11 cellular contexts compared by ENCODE assay signal in the genomic region with DNA sequence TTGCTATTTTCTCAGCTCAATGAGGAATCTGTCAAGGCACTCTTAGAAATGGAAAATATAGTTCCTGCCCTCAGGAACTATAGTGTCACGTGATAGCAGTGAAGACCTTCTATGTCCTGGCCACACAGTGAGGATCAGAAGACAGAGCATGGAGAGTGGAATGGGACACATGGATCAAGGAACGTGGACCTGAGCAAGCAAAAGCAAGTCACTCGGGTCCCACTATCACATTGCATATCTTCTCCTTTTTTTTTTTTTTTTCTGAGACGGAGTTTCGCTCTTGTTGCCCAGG. TPM values are rescaled to one million over a fixed set of nuclear protein-coding genes. Genes with fewer than 3 reads are reported as not detected.
DNase-seq lines count a peak whose midpoint lies in the region; ATAC-seq, FAIRE-seq and TF ChIP-seq lines count a peak whose summit lies in the region.
"Had no signal": no experiment of that assay in that cellular context is flagged by ENCODE, and none has a peak within 500 bp of the region (broad histone marks: within the 10 kb centered on the region; RNA-seq: fewer than 3 reads in every experiment).

No MANE protein-coding gene starts in this region.

- no peaks in the 10 kb centered on the region for H3K27me3 ChIP-seq in CD8-positive, alpha-beta memory T cell (ENCODE audit: insufficient read depth, low read length, poor library complexity, severe bottlenecking)
- H3K27me3 ChIP-seq in MM.1S (replicated peaks; ENCODE audit: insufficient read depth, low read length) (no peaks in the 10 kb centered on the region; the same call in 1 of the 2 replicates), K562 (ENCODE audit: control insufficient read depth in 2 of 2, insufficient read depth in 2 of 2, low read length in 2 of 2) (no peaks in the 10 kb centered on the region)
- H3K27me3 ChIP-seq: Peyer's patch had no signal

- peaks cover 68% of the 10 kb centered on the region for H3K79me2 ChIP-seq in MM.1S (ENCODE audit: low read length)
- H3K79me2 ChIP-seq in K562 (ENCODE audit: control insufficient read depth, insufficient read depth, low read length), result peaks cover 85% of the 10 kb centered on the region

- peaks cover 5% of the 10 kb centered on the region for H3K9me1 ChIP-seq in K562 (ENCODE audit: control insufficient read depth, insufficient read depth, low read length)

- DNase-seq in CD8-positive, alpha-beta memory T cell, result no peak
- DNase-seq in MM.1S, result no peak
- DNase-seq in K562 (ENCODE audit: extremely low read depth in 1 of 4, low spot score in 3 of 4), result no peak
- no peak for DNase-seq in progenitor cell of endocrine pancreas (ENCODE audit: low spot score, unreplicated experiment)
- no peak for DNase-seq in dedifferentiated amniotic fluid mesenchymal stem cell (ENCODE audit: extremely low spot score)
- DNase-seq in NCI-H82 treated with DMSO at 0.1 percent for 48 hours (lab: John Stamatoyannopoulos, UW; ENCODE audit: unreplicated experiment), result no peak
- DNase-seq in cerebellar nuclear complex (lab: John Stamatoyannopoulos, UW), result no peak
- DNase-seq: stimulated activated CD4-positive, alpha-beta T cell treated with anti-CD3 and anti-CD28 coated beads, Interleukin-4, amount 100 ng/mL, for 24 hours had no signal

- no peak overlapping the region for H3K4me3 ChIP-seq in CD8-positive, alpha-beta memory T cell (ENCODE audit: low read length)
- H3K4me3 ChIP-seq in MM.1S (ENCODE audit: low read length) (no peak overlapping the region), K562 (no peak overlapping the region)
- H3K4me3 ChIP-seq: Peyer's patch had no signal

- no peak overlapping the region for H3K27ac ChIP-seq in CD8-positive, alpha-beta memory T cell (ENCODE audit: low read depth, low read length)
- H3K27ac ChIP-seq in MM.1S (ENCODE audit: low read length), result peak overlapping the region; percentile 87
- H3K27ac ChIP-seq in K562 (ENCODE audit: extremely low read depth, low read depth, low read length), result peak overlapping the region; percentile 27; the same call in 1 of the 3 replicates

- TF ChIP-seq CTCF in MM.1S (IDR thresholded peaks at IDR 0.05; ENCODE audit: low read length) (no peak), K562 (IDR thresholded peaks at IDR 0.05 in 2 of 3, conservative IDR thresholded peaks at IDR 0.05 in 1 of 3; ENCODE audit: insufficient read depth in 2 of 3, low read depth in 1 of 3, low read length in 3 of 3) (no peak), progenitor cell of endocrine pancreas (IDR thresholded peaks at IDR 0.05; ENCODE audit: unreplicated experiment) (no peak)

- H3K36me3 ChIP-seq in CD8-positive, alpha-beta memory T cell (ENCODE audit: insufficient read depth, low read length), result no peaks in the 10 kb centered on the region
- no peaks in the 10 kb centered on the region for H3K36me3 ChIP-seq in MM.1S (replicated peaks; ENCODE audit: insufficient read depth, low read length)
- peaks cover 9% of the 10 kb centered on the region; the same call in 2 of the 3 replicates for H3K36me3 ChIP-seq in K562 (ENCODE audit: control insufficient read depth, insufficient read depth, low read length)
- H3K36me3 ChIP-seq: Peyer's patch had no signal

- no peaks in the 10 kb centered on the region for H3K9me3 Mint-ChIP-seq in CD8-positive, alpha-beta memory T cell
- no peaks in the 10 kb centered on the region for H3K9me3 Mint-ChIP-seq in progenitor cell of endocrine pancreas (ENCODE audit: low read depth)

- TF ChIP-seq POLR2A in K562 (conservative IDR thresholded peaks at IDR 0.05), result no peak

- no peak for TF ChIP-seq EP300 in K562 (IDR thresholded peaks at IDR 0.05; ENCODE audit: low read length)

- POLR2A ChIA-PET in CD8-positive, alpha-beta memory T cell (lab: Charles Lee), result interaction anchor here (1.0 kb wide), 1 partner anchor 42 kb away, joined by 3 read pairs; no protein-coding TSS in a partner anchor
- POLR2A ChIA-PET in K562 (lab: Yijun Ruan, JAX), result no interaction called here

- no peaks in the 10 kb centered on the region for H4K20me1 ChIP-seq in MM.1S (ENCODE audit: insufficient read depth, low read length)
- H4K20me1 ChIP-seq in K562 (replicated peaks; ENCODE audit: control insufficient read depth, insufficient read depth, low read length), result no peaks in the 10 kb centered on the region

- no TSS peak for BruUV-seq in K562 (replicated peaks; lab: Mats Ljungman, UMichigan)

- in situ Hi-C loops in K562 (cut with MboI), result no loop called here

- peak overlapping the region; percentile 67 for H3K4me2 ChIP-seq in MM.1S (ENCODE audit: low read depth, low read length)
- no peak overlapping the region for H3K4me2 ChIP-seq in K562 (ENCODE audit: insufficient read depth, low read length)

- no peaks in the 10 kb centered on the region for H3K9me2 ChIP-seq in MM.1S (replicated peaks; ENCODE audit: insufficient read depth, low read length)

- no peaks in the 10 kb centered on the region for H3K9me3 ChIP-seq in CD8-positive, alpha-beta memory T cell (ENCODE audit: low read length)
- no peaks in the 10 kb centered on the region for H3K9me3 ChIP-seq in MM.1S (replicated peaks; ENCODE audit: insufficient read depth, low read length)
- H3K9me3 ChIP-seq in K562 (replicated peaks; ENCODE audit: control insufficient read depth, insufficient read depth, low read depth, low read length), result peaks cover 4% of the 10 kb centered on the region; the same call in 1 of the 2 replicates
- H3K9me3 ChIP-seq: Peyer's patch had no signal

- H3K4me3 Mint-ChIP-seq in CD8-positive, alpha-beta memory T cell, result peak overlapping the region in 6 of 7 donors; percentile 53 to 87 (median 82)
- H3K4me3 Mint-ChIP-seq in progenitor cell of endocrine pancreas (ENCODE audit: low read depth), result no peak overlapping the region

- peaks cover 0 to 2% of the 10 kb centered on the region in 2 donors for H3K27me3 Mint-ChIP-seq in CD8-positive, alpha-beta memory T cell
- H3K27me3 Mint-ChIP-seq in progenitor cell of endocrine pancreas, result no peaks in the 10 kb centered on the region

- intact Hi-C loops in K562 (cut with micrococcal nuclease), result no loop called here

- no peak for FAIRE-seq in K562 (lab: Jason Lieb, UNC)
- FAIRE-seq: bronchial epithelial cell, D721Med had no signal

- H3K4me1 Mint-ChIP-seq in CD8-positive, alpha-beta memory T cell, result peaks cover 95 to 99% (median 96%) of the 10 kb centered on the region in 3 donors
- H3K4me1 Mint-ChIP-seq in progenitor cell of endocrine pancreas (ENCODE audit: low read depth), result peaks cover 65% of the 10 kb centered on the region

- 58% methylated on average over 4 of the region's 5 CpGs for WGBS in K562 (ENCODE audit: insufficient coverage, low coverage, missing lambda C conversion rate)

- no peak for ATAC-seq in K562

- H3K27ac Mint-ChIP-seq in CD8-positive, alpha-beta memory T cell, result peak overlapping the region; percentile 35 to 94 (median 84)
- peak overlapping the region; percentile 86 for H3K27ac Mint-ChIP-seq in progenitor cell of endocrine pancreas

- CTCF ChIA-PET in CD8-positive, alpha-beta memory T cell (lab: Charles Lee), result interaction anchor here (2.2 to 6.3 kb wide), 2 partner anchors 15 to 17 kb away, joined by 6 to 62 read pairs; a partner anchor contains a TSS
- CTCF ChIA-PET in K562 (lab: Yijun Ruan, JAX; ENCODE audit: low intra/inter-chr PET ratio), result no interaction called here

- no peak for TF ChIP-seq RAD21 in K562 (CRISPR knock-in tag; conservative IDR thresholded peaks at IDR 0.05 in 1 of 2, IDR thresholded peaks at IDR 0.05 in 1 of 2)

- peaks cover 91% of the 10 kb centered on the region for H3K4me1 ChIP-seq in CD8-positive, alpha-beta memory T cell (ENCODE audit: insufficient read depth, low read length)
- H3K4me1 ChIP-seq in MM.1S (ENCODE audit: low read length) (peaks cover 73% of the 10 kb centered on the region), K562 (replicated peaks in 1 of 2; ENCODE audit: control insufficient read depth in 2 of 2, insufficient read depth in 2 of 2, low read length in 2 of 2) (peaks cover 47 to 78% of the 10 kb centered on the region in 2 experiments)

- H2AFZ ChIP-seq in MM.1S (ENCODE audit: low read length) (no peak overlapping the region), K562 (ENCODE audit: low read depth, low read length) (no peak overlapping the region)

- peaks cover 42% of the 10 kb centered on the region for H3F3A ChIP-seq in MM.1S (ENCODE audit: insufficient read depth, low read length)

- H3K9ac ChIP-seq in MM.1S (ENCODE audit: low read length) (peak overlapping the region; percentile 54; the same call in 1 of the 2 replicates), K562 (ENCODE audit: insufficient read depth in 1 of 2, low read depth in 2 of 2, low read length in 2 of 2) (no peak overlapping the region)

- peaks cover 0 to 38% (median 2%) of the 10 kb centered on the region in 3 donors for H3K36me3 Mint-ChIP-seq in CD8-positive, alpha-beta memory T cell
- H3K36me3 Mint-ChIP-seq in progenitor cell of endocrine pancreas (ENCODE audit: insufficient read depth), result peaks cover 6% of the 10 kb centered on the region

RNA-seq across cellular contexts. Expression of a gene that starts 21.2 kb away (rescaled TPM):
- 10 to 100 TPM; 30.2 to 34.2 TPM for total RNA-seq in CD8-positive, alpha-beta memory T cell
- polyA plus RNA-seq in CD8-positive, alpha-beta memory T cell, result 31.7 TPM
- total RNA-seq in K562 (2011; cell fraction: chromatin; rRNA removed; ENCODE audit: low replicate concordance), result 61.6 and 88.8 TPM in 2 replicates
- 33.5 and 35.9 TPM in 2 replicates for total RNA-seq in K562 (2011; cell fraction: nucleolus; rRNA removed)
- 44.2 and 72.8 TPM in 2 replicates for total RNA-seq in K562 (2011; cell fraction: nucleoplasm; rRNA removed)
- total RNA-seq in K562 (2014; rRNA removed) (11.1 and 11.9 TPM in 2 replicates), K562 (2014; rRNA removed; fragmentation: Illumina TruSeq; extraction: Trizol) (9.2 and 11.0 TPM in 2 replicates), K562 (2015; rRNA removed; fragmentation: Illumina TruSeq; extraction: Trizol) (9.1 and 9.6 TPM in 2 replicates), K562 (2021) (24.3 and 30.1 TPM in 2 replicates), progenitor cell of endocrine pancreas (49.9 and 51.3 TPM in 2 replicates)
- polyA plus RNA-seq in K562 (2011; rRNA removed) (14.6 and 22.6 TPM in 2 replicates), K562 (2014; fragmentation: Illumina TruSeq; extraction: Trizol) (34.7 and 39.2 TPM in 2 replicates), K562 (2014; fragmentation: Nextera tagmentation; extraction: Ambion mirVana) (1 to 10 TPM; 4.3 to 5.0 TPM), K562 (2014; rRNA removed) (13.3 and 14.3 TPM in 2 replicates)
- polyA plus RNA-seq in K562 (2011; cell fraction: cytosol; rRNA removed), result 11.5 and 14.8 TPM in 2 replicates
- polyA plus RNA-seq in K562 (2011; cell fraction: nucleus; rRNA removed), result 52.1 and 90.9 TPM in 2 replicates
- polyA plus RNA-seq in K562 (2012), result 17.9 and 20.7 TPM in 2 replicates
- 14.9 and 15.1 TPM in 2 replicates for polyA minus RNA-seq in K562 (2011; rRNA and poly(A)+ RNA removed)
- polyA minus RNA-seq in K562 (2011; cell fraction: cytosol; rRNA and poly(A)+ RNA removed), result 15.1 and 16.3 TPM in 2 replicates
- polyA minus RNA-seq in K562 (2011; cell fraction: nucleus; rRNA and poly(A)+ RNA removed), result 12.7 and 18.8 TPM in 2 replicates
